In the genomic region with DNA sequence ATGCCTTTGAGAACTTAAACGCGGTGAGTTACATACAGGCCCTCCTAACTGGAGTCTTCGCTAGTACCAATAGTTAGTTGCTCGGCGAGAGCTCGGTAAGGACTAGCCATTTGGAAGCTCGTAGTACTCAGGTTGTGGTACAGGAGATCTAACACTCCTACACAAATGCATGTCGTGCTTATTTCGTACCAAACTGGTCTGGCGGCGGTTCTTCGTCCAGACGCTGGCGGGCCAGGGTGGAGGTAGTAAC, we compare ENCODE assay signal across 1 cellular context.
TF ChIP-seq lines count a peak whose summit lies in the region.

No MANE protein-coding gene starts in this region.

TF ChIP-seq in K562, 482 proteins besides CTCF, POLR2A, EP300 and RAD21 (continued from another document):
- TF ChIP-seq, protein P1, sequence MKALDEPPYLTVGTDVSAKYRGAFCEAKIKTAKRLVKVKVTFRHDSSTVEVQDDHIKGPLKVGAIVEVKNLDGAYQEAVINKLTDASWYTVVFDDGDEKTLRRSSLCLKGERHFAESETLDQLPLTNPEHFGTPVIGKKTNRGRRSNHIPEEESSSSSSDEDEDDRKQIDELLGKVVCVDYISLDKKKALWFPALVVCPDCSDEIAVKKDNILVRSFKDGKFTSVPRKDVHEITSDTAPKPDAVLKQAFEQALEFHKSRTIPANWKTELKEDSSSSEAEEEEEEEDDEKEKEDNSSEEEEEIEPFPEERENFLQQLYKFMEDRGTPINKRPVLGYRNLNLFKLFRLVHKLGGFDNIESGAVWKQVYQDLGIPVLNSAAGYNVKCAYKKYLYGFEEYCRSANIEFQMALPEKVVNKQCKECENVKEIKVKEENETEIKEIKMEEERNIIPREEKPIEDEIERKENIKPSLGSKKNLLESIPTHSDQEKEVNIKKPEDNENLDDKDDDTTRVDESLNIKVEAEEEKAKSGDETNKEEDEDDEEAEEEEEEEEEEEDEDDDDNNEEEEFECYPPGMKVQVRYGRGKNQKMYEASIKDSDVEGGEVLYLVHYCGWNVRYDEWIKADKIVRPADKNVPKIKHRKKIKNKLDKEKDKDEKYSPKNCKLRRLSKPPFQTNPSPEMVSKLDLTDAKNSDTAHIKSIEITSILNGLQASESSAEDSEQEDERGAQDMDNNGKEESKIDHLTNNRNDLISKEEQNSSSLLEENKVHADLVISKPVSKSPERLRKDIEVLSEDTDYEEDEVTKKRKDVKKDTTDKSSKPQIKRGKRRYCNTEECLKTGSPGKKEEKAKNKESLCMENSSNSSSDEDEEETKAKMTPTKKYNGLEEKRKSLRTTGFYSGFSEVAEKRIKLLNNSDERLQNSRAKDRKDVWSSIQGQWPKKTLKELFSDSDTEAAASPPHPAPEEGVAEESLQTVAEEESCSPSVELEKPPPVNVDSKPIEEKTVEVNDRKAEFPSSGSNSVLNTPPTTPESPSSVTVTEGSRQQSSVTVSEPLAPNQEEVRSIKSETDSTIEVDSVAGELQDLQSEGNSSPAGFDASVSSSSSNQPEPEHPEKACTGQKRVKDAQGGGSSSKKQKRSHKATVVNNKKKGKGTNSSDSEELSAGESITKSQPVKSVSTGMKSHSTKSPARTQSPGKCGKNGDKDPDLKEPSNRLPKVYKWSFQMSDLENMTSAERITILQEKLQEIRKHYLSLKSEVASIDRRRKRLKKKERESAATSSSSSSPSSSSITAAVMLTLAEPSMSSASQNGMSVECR (CRISPR knock-in tag; IDR thresholded peaks at IDR 0.05): no peak
- 0 out of 2 replicates have a peak, but pooled peaks have one; percentile 9 for TF ChIP-seq MTA3 (IDR thresholded peaks at IDR 0.05; ENCODE audit: borderline replicate concordance)
- no peak for TF ChIP-seq NFIX (CRISPR knock-in tag; IDR thresholded peaks at IDR 0.05; ENCODE audit: low read depth)
- TF ChIP-seq, protein P2, sequence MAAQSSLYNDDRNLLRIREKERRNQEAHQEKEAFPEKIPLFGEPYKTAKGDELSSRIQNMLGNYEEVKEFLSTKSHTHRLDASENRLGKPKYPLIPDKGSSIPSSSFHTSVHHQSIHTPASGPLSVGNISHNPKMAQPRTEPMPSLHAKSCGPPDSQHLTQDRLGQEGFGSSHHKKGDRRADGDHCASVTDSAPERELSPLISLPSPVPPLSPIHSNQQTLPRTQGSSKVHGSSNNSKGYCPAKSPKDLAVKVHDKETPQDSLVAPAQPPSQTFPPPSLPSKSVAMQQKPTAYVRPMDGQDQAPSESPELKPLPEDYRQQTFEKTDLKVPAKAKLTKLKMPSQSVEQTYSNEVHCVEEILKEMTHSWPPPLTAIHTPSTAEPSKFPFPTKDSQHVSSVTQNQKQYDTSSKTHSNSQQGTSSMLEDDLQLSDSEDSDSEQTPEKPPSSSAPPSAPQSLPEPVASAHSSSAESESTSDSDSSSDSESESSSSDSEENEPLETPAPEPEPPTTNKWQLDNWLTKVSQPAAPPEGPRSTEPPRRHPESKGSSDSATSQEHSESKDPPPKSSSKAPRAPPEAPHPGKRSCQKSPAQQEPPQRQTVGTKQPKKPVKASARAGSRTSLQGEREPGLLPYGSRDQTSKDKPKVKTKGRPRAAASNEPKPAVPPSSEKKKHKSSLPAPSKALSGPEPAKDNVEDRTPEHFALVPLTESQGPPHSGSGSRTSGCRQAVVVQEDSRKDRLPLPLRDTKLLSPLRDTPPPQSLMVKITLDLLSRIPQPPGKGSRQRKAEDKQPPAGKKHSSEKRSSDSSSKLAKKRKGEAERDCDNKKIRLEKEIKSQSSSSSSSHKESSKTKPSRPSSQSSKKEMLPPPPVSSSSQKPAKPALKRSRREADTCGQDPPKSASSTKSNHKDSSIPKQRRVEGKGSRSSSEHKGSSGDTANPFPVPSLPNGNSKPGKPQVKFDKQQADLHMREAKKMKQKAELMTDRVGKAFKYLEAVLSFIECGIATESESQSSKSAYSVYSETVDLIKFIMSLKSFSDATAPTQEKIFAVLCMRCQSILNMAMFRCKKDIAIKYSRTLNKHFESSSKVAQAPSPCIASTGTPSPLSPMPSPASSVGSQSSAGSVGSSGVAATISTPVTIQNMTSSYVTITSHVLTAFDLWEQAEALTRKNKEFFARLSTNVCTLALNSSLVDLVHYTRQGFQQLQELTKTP (IDR thresholded peaks at IDR 0.05; ENCODE audit: low read depth in 1 of 2, partially characterized antibody in 2 of 2): no peak
TF ChIP-seq in K562: peak in this region for 14.
